9 cellular contexts compared by ENCODE assay signal in genomic region chr22:36160499-36160942, GRCh38. TPM values are rescaled to one million over a fixed set of nuclear protein-coding genes. Genes with fewer than 3 reads are reported as not detected.
DNase-seq lines count a peak whose midpoint lies in the region; ATAC-seq lines count a peak whose summit lies in the region.
"Had no signal": no experiment of that assay in that cellular context is flagged by ENCODE, and none has a peak within 500 bp of the region (broad histone marks: within the 10 kb centered on the region; RNA-seq: fewer than 3 reads in every experiment).

TSS of gene APOL3 (minus strand) at chr22:36160755. CDS start at chr22:36149055, 11,700 bp downstream.

- peak within 1 kb of the TSS; percentile 98 for H3K4me2 ChIP-seq in BLaER1

- H3K27me3 ChIP-seq in BLaER1, result no peaks in the 10 kb centered on the region
- no peaks in the 10 kb centered on the region for H3K27me3 ChIP-seq in H7 (ENCODE audit: control insufficient read depth, insufficient read depth, low read length)

- peak within 1 kb of the TSS; percentile 96 for H3K27ac Mint-ChIP-seq in stimulated activated naive B cell treated with anti-CD40 and anti-IgM and Interleukin-4, amounts not matched to agents 10 μg/mL and 1 μg/mL and 100 μg/mL, for 72 hours

- H3K4me3 Mint-ChIP-seq in stimulated activated naive B cell treated with anti-CD40 and anti-IgM and Interleukin-4, amounts not matched to agents 10 μg/mL and 1 μg/mL and 100 μg/mL, for 72 hours, result peak within 1 kb of the TSS; percentile 84 to 90

- peak within 1 kb of the TSS; percentile 95 for H3K27ac ChIP-seq in BLaER1
- peak within 1 kb of the TSS; percentile 74 for H3K27ac ChIP-seq in KOPT-K1 (ENCODE audit: low read depth, low read length, poor library complexity, severe bottlenecking)
- H3K27ac ChIP-seq in adipose tissue (ENCODE audit: low read depth, low read length), result peak within 1 kb of the TSS; percentile 2
- H3K27ac ChIP-seq: epithelial cell of prostate had no signal

- 10 to 72% (median 11%) methylated on average over 3 of the region's 3 CpGs for WGBS in adipose tissue, 3 donors

- H3K36me3 ChIP-seq in BLaER1, result peaks cover 3% of the 10 kb centered on the region; the same call in 1 of the 2 replicates
- no peaks in the 10 kb centered on the region for H3K36me3 ChIP-seq in KOPT-K1 (ENCODE audit: insufficient read depth, low read length)
- H3K36me3 ChIP-seq in H7 (replicated peaks; ENCODE audit: control insufficient read depth, insufficient read depth, low read length), result no peaks in the 10 kb centered on the region

- no peaks in the 10 kb centered on the region for H3K27me3 Mint-ChIP-seq in stimulated activated naive B cell treated with anti-CD40 and anti-IgM and Interleukin-4, amounts not matched to agents 10 μg/mL and 1 μg/mL and 100 μg/mL, for 72 hours

- H3K9ac ChIP-seq in BLaER1, result peak within 1 kb of the TSS; percentile 84

- peaks cover 2 to 4% of the 10 kb centered on the region in 2 donors for H3K36me3 Mint-ChIP-seq in stimulated activated naive B cell treated with anti-CD40 and anti-IgM and Interleukin-4, amounts not matched to agents 10 μg/mL and 1 μg/mL and 100 μg/mL, for 72 hours

- peaks cover 86% of the 10 kb centered on the region for H3K4me1 ChIP-seq in BLaER1

- DNase-seq in hepatic stellate cell (ENCODE audit: low spot score) (peak; percentile 58), GOT3 (lab: John Stamatoyannopoulos, UW) (no peak), H7 (no peak), DMS 273 treated with DMSO at 0.1 percent for 48 hours (lab: John Stamatoyannopoulos, UW) (no peak)
- no peak for DNase-seq in stimulated activated naive B cell treated with anti-CD40 and anti-IgM and Interleukin-4, amounts not matched to agents 10 μg/mL and 1 μg/mL and 100 μg/mL, for 72 hours

- no peaks in the 10 kb centered on the region for H3K9me3 Mint-ChIP-seq in stimulated activated naive B cell treated with anti-CD40 and anti-IgM and Interleukin-4, amounts not matched to agents 10 μg/mL and 1 μg/mL and 100 μg/mL, for 72 hours

- H3K9me3 ChIP-seq in BLaER1, result no peaks in the 10 kb centered on the region
- no peaks in the 10 kb centered on the region for H3K9me3 ChIP-seq in KOPT-K1 (ENCODE audit: insufficient read depth, low read length, poor library complexity, severe bottlenecking)

- H3K4me3 ChIP-seq in BLaER1 (peak within 1 kb of the TSS; percentile 69), H7 (ENCODE audit: insufficient read depth, low read depth, low read length) (no peak within 1 kb of the TSS)

- peaks cover 79 to 95% of the 10 kb centered on the region in 2 donors for H3K4me1 Mint-ChIP-seq in stimulated activated naive B cell treated with anti-CD40 and anti-IgM and Interleukin-4, amounts not matched to agents 10 μg/mL and 1 μg/mL and 100 μg/mL, for 72 hours

- ATAC-seq in stimulated activated naive B cell treated with anti-CD40 and anti-IgM and Interleukin-4, amounts not matched to agents 10 μg/mL and 1 μg/mL and 100 μg/mL, for 72 hours (replicated peaks), result peak; percentile 33 to 44

- no peaks in the 10 kb centered on the region for H4K20me1 ChIP-seq in BLaER1

RNA-seq across cellular contexts. Expression of gene APOL3, which starts in this region (rescaled TPM):
- 100 to 1,000 TPM in 1 of 3 donors, 10 to 100 TPM in 2; 11.8 to 136 (median 44.3) TPM for polyA plus RNA-seq in adipose tissue
- total RNA-seq in H7 (2014; rRNA removed; shearing (Covaris generic)), result 0.28 TPM in 1 of 2 replicates, not detected in the other

Comparison
In these comparisons a context has a peak if more than half of its experiments do, and no peak if none do; other contexts are left out.
1. H3K27ac ChIP-seq: peak in every context shown above with its lines; median percentile 95 in BLaER1; 74 in KOPT-K1; 2 in adipose tissue.